In genomic region chrX:153032397-153033118, GRCh38 we compare ENCODE assay signal across 8 cellular contexts. TPM values are rescaled to one million over a fixed set of nuclear protein-coding genes. Genes with fewer than 3 reads are reported as not detected.
A peak's percentile ranks its signal among the peaks of the same experiment; 100 is the strongest.
DNase-seq lines count a peak whose midpoint lies in the region; ATAC-seq lines count a peak whose summit lies in the region.

No MANE protein-coding gene starts in this region.

- H3K27me3 Mint-ChIP-seq in activated CD8-positive, alpha-beta memory T cell treated with anti-CD3 and anti-CD28 coated beads, Interleukin-2, amount 10 ng/mL, durations not matched to agents 7 days and 5 days = no peaks in the 10 kb centered on the region

- peak; percentile 33 for ATAC-seq in GM18499 (IDR thresholded peaks at IDR 0.05; ENCODE audit: insufficient read depth, unreplicated experiment)
- peak; percentile 59 for ATAC-seq in HG03097 (IDR thresholded peaks at IDR 0.05; ENCODE audit: low FRiP score, unreplicated experiment)
- ATAC-seq in activated CD8-positive, alpha-beta memory T cell treated with anti-CD3 and anti-CD28 coated beads, Interleukin-2, amount 10 ng/mL, durations not matched to agents 7 days and 5 days = peak; percentile 86

- H3K9me3 Mint-ChIP-seq in activated CD8-positive, alpha-beta memory T cell treated with anti-CD3 and anti-CD28 coated beads, Interleukin-2, amount 10 ng/mL, durations not matched to agents 7 days and 5 days (ENCODE audit: low read depth) = no peaks in the 10 kb centered on the region

- H3K36me3 ChIP-seq in mucosa of rectum (ENCODE audit: control insufficient read depth in 2 of 2, insufficient read depth in 2 of 2, low read length in 2 of 2) = no peaks in the 10 kb centered on the region

- no peak overlapping the region for H3K27ac ChIP-seq in mucosa of rectum (ENCODE audit: low read depth in 2 of 2, low read length in 2 of 2)

- CTCF ChIA-PET in activated CD8-positive, alpha-beta memory T cell treated with anti-CD3 and anti-CD28 coated beads, Interleukin-2, amount 10 ng/mL, durations not matched to agents 7 days and 5 days (lab: Charles Lee) = interaction anchor here (0.7 to 2.4 kb wide), 21 partner anchors 10 to 636 kb away, joined by 3 to 23 read pairs (median 4); no protein-coding TSS in a partner anchor

- peaks cover 16% of the 10 kb centered on the region for H3K4me1 Mint-ChIP-seq in activated CD8-positive, alpha-beta memory T cell treated with anti-CD3 and anti-CD28 coated beads, Interleukin-2, amount 10 ng/mL, durations not matched to agents 7 days and 5 days

- H3K27me3 ChIP-seq in mucosa of rectum (ENCODE audit: control insufficient read depth in 2 of 2, insufficient read depth in 2 of 2, low read length in 2 of 2) = peaks cover 0 to 4% of the 10 kb centered on the region in 2 donors

- peak overlapping the region; percentile 27 to 60 for H3K4me3 ChIP-seq in mucosa of rectum (ENCODE audit: low read length in 2 of 2)

- no peaks in the 10 kb centered on the region for H3K4me1 ChIP-seq in mucosa of rectum (ENCODE audit: control insufficient read depth in 2 of 2, insufficient read depth in 2 of 2, low read length in 2 of 2)

- no peaks in the 10 kb centered on the region for H3K36me3 Mint-ChIP-seq in activated CD8-positive, alpha-beta memory T cell treated with anti-CD3 and anti-CD28 coated beads, Interleukin-2, amount 10 ng/mL, durations not matched to agents 7 days and 5 days

- H3K4me3 Mint-ChIP-seq in activated CD8-positive, alpha-beta memory T cell treated with anti-CD3 and anti-CD28 coated beads, Interleukin-2, amount 10 ng/mL, durations not matched to agents 7 days and 5 days = peak overlapping the region; percentile 83

- peak overlapping the region in 1 of 2 donors; percentile 26 for H3K9ac ChIP-seq in mucosa of rectum (ENCODE audit: low read depth in 1 of 2, low read length in 2 of 2)

- H3K9me3 ChIP-seq in mucosa of rectum (ENCODE audit: control insufficient read depth in 2 of 2, low read length in 2 of 2) = no peaks in the 10 kb centered on the region

- H3K27ac Mint-ChIP-seq in activated CD8-positive, alpha-beta memory T cell treated with anti-CD3 and anti-CD28 coated beads, Interleukin-2, amount 10 ng/mL, durations not matched to agents 7 days and 5 days = peak overlapping the region; percentile 92

- DNase-seq in 8988T (peak; percentile 59), NCI-H69 (lab: John Stamatoyannopoulos, UW) (peak; percentile 48), epidermal melanocyte (ENCODE audit: insufficient read length, low spot score) (peak; percentile 28)
- peak; percentile 79 for DNase-seq in activated CD8-positive, alpha-beta memory T cell treated with anti-CD3 and anti-CD28 coated beads, Interleukin-2, amount 10 ng/mL, durations not matched to agents 7 days and 5 days
- DNase-seq in stimulated activated CD8-positive, alpha-beta memory T cell treated with anti-CD3 and anti-CD28 coated beads, Interleukin-4, amount 100 ng/mL, for 4 hours (ENCODE audit: low read depth in 2 of 2, low spot score in 1 of 2) = peak; percentile 12 to 26

RNA-seq across cellular contexts. Expression of gene PNMA3, which starts 23.7 kb away (rescaled TPM):
- total RNA-seq in activated CD8-positive, alpha-beta memory T cell treated with anti-CD3 and anti-CD28 coated beads, Interleukin-2, amount 10 ng/mL, durations not matched to agents 7 days and 5 days = 1 to 10 TPM; 1.0 to 2.2 TPM

RNA-seq across cellular contexts. Expression of gene PNMA5, which starts 38.6 kb away (rescaled TPM):
- total RNA-seq in activated CD8-positive, alpha-beta memory T cell treated with anti-CD3 and anti-CD28 coated beads, Interleukin-2, amount 10 ng/mL, durations not matched to agents 7 days and 5 days = under 1 TPM in 1 of 2 experiments, not detected in 1; 0.15 TPM

RNA-seq across cellular contexts. Expression of gene PNMA6A, which starts 39.7 kb away (rescaled TPM):
- under 1 TPM; 0.35 to 0.45 TPM for total RNA-seq in activated CD8-positive, alpha-beta memory T cell treated with anti-CD3 and anti-CD28 coated beads, Interleukin-2, amount 10 ng/mL, durations not matched to agents 7 days and 5 days

Comparison
In these comparisons a context has a peak if more than half of its experiments do, and no peak if none do; other contexts are left out.
1. DNase-seq: peak in every context shown above with its lines; median percentile 79 in activated CD8-positive, alpha-beta memory T cell treated with anti-CD3 and anti-CD28 coated beads, Interleukin-2, amount 10 ng/mL, durations not matched to agents 7 days and 5 days; 59 in 8988T; 48 in NCI-H69; 28 in epidermal melanocyte; 19 in stimulated activated CD8-positive, alpha-beta memory T cell treated with anti-CD3 and anti-CD28 coated beads, Interleukin-4, amount 100 ng/mL, for 4 hours.
2. ATAC-seq: peak in every context shown above with its lines; median percentile 86 in activated CD8-positive, alpha-beta memory T cell treated with anti-CD3 and anti-CD28 coated beads, Interleukin-2, amount 10 ng/mL, durations not matched to agents 7 days and 5 days; 59 in HG03097; 33 in GM18499.